ENCODE assay signal across 9 cellular contexts in the genomic region with DNA sequence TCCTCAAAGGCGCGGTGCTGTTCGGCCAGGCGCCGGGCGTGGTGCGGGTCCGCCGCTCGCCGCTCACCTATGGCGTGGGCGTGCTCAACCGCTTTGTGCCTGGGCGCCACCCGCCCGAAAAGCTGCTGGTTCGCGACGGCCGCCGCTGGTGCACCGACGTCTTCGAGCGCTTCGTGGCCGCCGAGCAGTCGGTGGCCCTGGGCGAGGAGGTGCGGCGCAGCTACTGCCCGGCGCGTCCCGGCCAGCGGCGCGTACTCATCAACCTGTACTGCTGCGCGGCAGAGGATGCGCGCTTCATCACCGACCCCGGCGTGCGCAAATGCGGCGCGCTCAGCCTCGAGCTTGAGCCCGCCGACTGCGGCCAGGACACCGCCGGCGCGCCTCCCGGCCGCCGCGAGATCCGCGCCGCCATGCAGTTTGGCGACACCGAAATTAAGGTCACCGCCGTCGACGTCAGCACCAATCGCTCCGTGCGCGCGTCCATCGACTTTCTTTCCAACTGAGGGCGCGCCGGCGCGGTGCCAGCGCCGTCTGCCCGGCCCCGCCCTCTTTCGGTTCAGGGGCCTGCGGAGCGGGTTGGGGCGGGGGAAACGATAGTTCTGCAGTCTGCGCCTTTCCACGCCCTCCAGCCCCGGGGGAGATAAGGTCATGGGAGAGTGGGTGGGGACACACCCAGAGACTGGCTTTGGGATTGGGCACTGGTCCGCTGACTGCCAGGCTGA. TPM values are rescaled to one million over a fixed set of nuclear protein-coding genes. Genes with fewer than 3 reads are reported as not detected.
A peak's percentile ranks its signal among the peaks of the same experiment; 100 is the strongest.
DNase-seq lines count a peak whose midpoint lies in the region; ATAC-seq and FAIRE-seq lines count a peak whose summit lies in the region.
"Had no signal": no experiment of that assay in that cellular context is flagged by ENCODE, and none has a peak within 500 bp of the region (broad histone marks: within the 10 kb centered on the region; RNA-seq: fewer than 3 reads in every experiment).

No MANE protein-coding gene starts in this region.

- peak; percentile 71 for DNase-seq in COLO668 (lab: John Stamatoyannopoulos, UW; ENCODE audit: unreplicated experiment)
- DNase-seq in NT2/D1 (ENCODE audit: low read depth, low spot score), result peak; percentile 40
- DNase-seq in amniotic epithelial cell (ENCODE audit: low read depth), result peak; percentile 27
- DNase-seq in immature natural killer cell, result peak; percentile 7 to 46 (median 41)
- peak; percentile 61 to 66 for DNase-seq in stimulated activated CD4-positive, alpha-beta T cell treated with anti-CD3 and anti-CD28 coated beads, Interleukin-2, amount 100 ng/mL, for 24 hours
- DNase-seq in GM19239 (ENCODE audit: insufficient read length, low spot score), result no peak

- no peak overlapping the region for H3K27ac Mint-ChIP-seq in immature natural killer cell

- H3K27me3 ChIP-seq in NT2/D1 (ENCODE audit: insufficient read depth, insufficient read length), result peaks cover 7% of the 10 kb centered on the region

- no peaks in the 10 kb centered on the region for H3K9me3 ChIP-seq in NT2/D1 (ENCODE audit: insufficient read depth, low read length)

- H3K36me3 Mint-ChIP-seq in immature natural killer cell, result peaks cover 0 to 6% (median 3%) of the 10 kb centered on the region in 3 donors

- H3K4me3 ChIP-seq in NT2/D1 (ENCODE audit: insufficient read length, low read depth), result peak overlapping the region; percentile 37

- H3K27me3 Mint-ChIP-seq in immature natural killer cell (ENCODE audit: low read depth in 3 of 3), result peaks cover 1 to 4% (median 2%) of the 10 kb centered on the region in 3 donors

- no peak for ATAC-seq in HG03442 (IDR thresholded peaks at IDR 0.05; ENCODE audit: unreplicated experiment)
- no peak for ATAC-seq in GM18519 (IDR thresholded peaks at IDR 0.05; ENCODE audit: low FRiP score, unreplicated experiment)

- H3K36me3 ChIP-seq in NT2/D1 (ENCODE audit: insufficient read depth, insufficient read length, low read length), result peaks cover 53% of the 10 kb centered on the region

- no peak for FAIRE-seq in GM19239 (lab: Jason Lieb, UNC)
- FAIRE-seq: G401.6 had no signal

- peak overlapping the region in 3 of 5 donors; percentile 54 to 67 (median 60) for H3K4me3 Mint-ChIP-seq in immature natural killer cell

- peak overlapping the region; percentile 64 for H3K9ac ChIP-seq in NT2/D1 (ENCODE audit: insufficient read length, low read depth)

- H3K9me3 Mint-ChIP-seq in immature natural killer cell, result no peaks in the 10 kb centered on the region

- peaks cover 4% of the 10 kb centered on the region for H3K4me1 ChIP-seq in NT2/D1 (ENCODE audit: insufficient read depth, insufficient read length)

- H3K4me1 Mint-ChIP-seq in immature natural killer cell, result peaks cover 9 to 11% of the 10 kb centered on the region in 2 donors

RNA-seq across cellular contexts. Expression of gene ADISSP, which starts 15.7 kb away (rescaled TPM):
- polyA plus RNA-seq in immature natural killer cell, result 10 to 100 TPM; 16.4 to 27.5 (median 16.6) TPM

RNA-seq across cellular contexts. Expression of gene HSPA12B, which starts 19.3 kb away (rescaled TPM):
- polyA plus RNA-seq in immature natural killer cell, result under 1 TPM in 1 of 3 donors, not detected in 2; 0.53 TPM

RNA-seq across cellular contexts. Expression of gene SPEF1, which starts 29.4 kb away (rescaled TPM):
- not detected for polyA plus RNA-seq in immature natural killer cell

RNA-seq across cellular contexts. Expression of gene CENPB, which starts 34.7 kb away (rescaled TPM):
- 1 to 10 TPM; 1.0 to 1.7 (median 1.1) TPM for polyA plus RNA-seq in immature natural killer cell

RNA-seq across cellular contexts. Expression of gene SIGLEC1, which starts 39.4 kb away (rescaled TPM):
- polyA plus RNA-seq in immature natural killer cell, result under 1 TPM in 1 of 3 donors, not detected in 2; 0.13 TPM
